26 cellular contexts compared by ENCODE assay signal in the genomic region with DNA sequence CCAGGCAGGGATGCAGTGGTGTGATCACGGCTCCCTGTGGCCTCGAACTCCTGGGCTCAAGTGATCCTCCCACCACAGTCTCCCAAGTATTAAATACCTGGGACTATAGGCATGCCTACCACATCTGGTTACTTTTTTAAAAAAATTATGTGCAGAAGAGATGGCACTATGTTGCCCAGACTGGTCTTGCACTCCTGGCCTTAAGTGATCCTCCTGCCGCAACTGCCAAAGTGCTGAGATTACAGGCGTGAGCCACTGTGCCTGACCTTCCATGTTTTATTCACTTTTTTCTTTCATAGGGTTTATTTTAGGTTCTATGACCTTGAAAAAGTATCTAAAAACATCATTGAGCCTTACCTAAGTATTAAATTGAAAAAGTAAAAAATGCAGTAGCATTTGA. TPM values are rescaled to one million over a fixed set of nuclear protein-coding genes. Genes with fewer than 3 reads are reported as not detected.
"Had no signal": no experiment of that assay in that cellular context is flagged by ENCODE, and none has a peak within 500 bp of the region (broad histone marks: within the 10 kb centered on the region; RNA-seq: fewer than 3 reads in every experiment).

No MANE protein-coding gene starts in this region.

- H3K9me3 ChIP-seq: body of pancreas, colonic mucosa had no signal

- H3K4me3 ChIP-seq: body of pancreas, colonic mucosa had no signal

- H3K27ac ChIP-seq: body of pancreas, colonic mucosa, WERI-Rb-1 had no signal

- DNase-seq: activated B cell treated with CpG ODN at 0.5 μM for 24 hours; activated CD4-positive, alpha-beta T cell treated with anti-CD3 and anti-CD28 coated beads for 48 hours; activated CD4-positive, alpha-beta T cell treated with anti-CD3 and anti-CD28 coated beads, Interleukin-2, amount 50 U/mL, for 1 hour; activated CD4-positive, alpha-beta T cell treated with anti-CD3 and anti-CD28 coated beads, Interleukin-2, amount 50 U/mL, for 48 hours; activated CD8-positive, alpha-beta memory T cell treated with anti-CD3 and anti-CD28 coated beads for 24 hours; activated CD8-positive, alpha-beta T cell treated with anti-CD3 and anti-CD28 coated beads for 36 hours; activated effector memory CD4-positive, alpha-beta T cell treated with Interleukin-2 at 50 U/mL for 16 hours; activated gamma-delta T cell treated with Interleukin-2 at 50 U/mL for 16 hours; activated naive CD4-positive, alpha-beta T cell treated with anti-CD3 and anti-CD28 coated beads, Interleukin-2, amount 50 U/mL, for 16 hours; activated naive CD4-positive, alpha-beta T cell treated with Interleukin-2 at 50 U/mL for 16 hours; activated T-cell treated with anti-CD3 and anti-CD28 coated beads, Interleukin-2, amount 50 U/mL, for 4 hours; amniotic stem cell; anterior cingulate cortex; body of pancreas; caudate nucleus; colonic mucosa; effector CD8-positive, alpha-beta T cell; foreskin fibroblast; glutamatergic neuron; T-helper 1 cell; T-helper 17 cell; T1000; WERI-Rb-1 had no signal

- ATAC-seq: activated CD4-positive, CD25-positive, alpha-beta regulatory T cell treated with anti-CD3 and anti-CD28 coated beads, Interleukin-2, amount 50 U/mL, for 24 hours; activated CD8-positive, alpha-beta T cell treated with anti-CD3 and anti-CD28 coated beads for 36 hours; activated T-cell treated with anti-CD3 and anti-CD28 coated beads, Interleukin-2, amount 50 U/mL, for 4 hours; activated T-helper 17 cell treated with anti-CD3 and anti-CD28 coated beads, Interleukin-2, amount 50 U/mL, for 72 hours; body of pancreas; esophagus mucosa; T-helper 17 cell had no signal

- H3K27me3 ChIP-seq: body of pancreas, colonic mucosa had no signal

- H3K4me1 ChIP-seq: body of pancreas, colonic mucosa had no signal

- H3K36me3 ChIP-seq: colonic mucosa, WERI-Rb-1 had no signal

RNA-seq across cellular contexts. Expression of gene MSRB3, which starts 16.4 kb away (rescaled TPM):
- total RNA-seq: activated B cell treated with CpG ODN at 0.5 μM for 24 hours; activated CD8-positive, alpha-beta T cell treated with anti-CD3 and anti-CD28 coated beads for 36 hours; activated T-helper 17 cell treated with anti-CD3 and anti-CD28 coated beads, Interleukin-2, amount 50 U/mL, for 72 hours had no signal
